In the genomic region with DNA sequence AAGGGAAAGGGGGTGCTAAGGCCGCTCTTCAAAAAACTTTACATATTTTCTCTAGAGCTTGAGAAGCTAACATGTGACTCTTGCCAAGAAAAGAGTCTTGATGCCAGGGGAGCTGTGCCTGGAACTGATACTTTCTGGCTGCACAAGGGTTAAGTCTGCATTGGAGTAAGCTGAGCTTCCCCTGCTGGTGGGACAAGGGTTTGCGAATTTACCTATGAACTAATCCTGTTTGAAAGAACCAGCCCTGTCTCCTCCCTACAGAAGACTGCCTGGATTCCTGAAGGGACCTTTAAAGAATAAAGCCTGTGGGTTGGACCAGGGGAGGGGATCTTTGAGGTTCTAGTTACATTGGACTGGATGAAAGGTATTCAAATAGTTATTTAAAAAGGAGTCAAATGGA, we compare ENCODE assay signal across 13 cellular contexts. TPM values are rescaled to one million over a fixed set of nuclear protein-coding genes. Genes with fewer than 3 reads are reported as not detected.
A peak's percentile ranks its signal among the peaks of the same experiment; 100 is the strongest.
DNase-seq lines count a peak whose midpoint lies in the region; ATAC-seq and TF ChIP-seq lines count a peak whose summit lies in the region.
"Had no signal": no experiment of that assay in that cellular context is flagged by ENCODE, and none has a peak within 500 bp of the region (broad histone marks: within the 10 kb centered on the region; RNA-seq: fewer than 3 reads in every experiment).

No MANE protein-coding gene starts in this region.

- H3K4me1 Mint-ChIP-seq in Calu3 (ENCODE audit: low read depth, unreplicated experiment) (no peaks in the 10 kb centered on the region), HFFc6 (ENCODE audit: low read depth) (no peaks in the 10 kb centered on the region)
- H3K4me1 Mint-ChIP-seq in stimulated activated naive CD8-positive, alpha-beta T cell treated with anti-CD3 and anti-CD28 coated beads, Interleukin-15, amount 100 ng/mL, for 72 hours: no peaks in the 10 kb centered on the region
- H3K4me1 Mint-ChIP-seq: stimulated activated effector memory CD8-positive, alpha-beta T cell treated with anti-CD3 and anti-CD28 coated beads, Interleukin-12 subunit alpha, Interleukin-12 subunit beta, amount 100 ng/mL, for 72 hours had no signal

- no peaks in the 10 kb centered on the region for H3K27me3 ChIP-seq in WERI-Rb-1 (ENCODE audit: insufficient read depth, low read depth, severe bottlenecking)

- H3K27ac ChIP-seq in WERI-Rb-1: no peak overlapping the region

- ATAC-seq in stimulated activated naive CD8-positive, alpha-beta T cell treated with anti-CD3 and anti-CD28 coated beads, Interleukin-15, amount 100 ng/mL, for 72 hours: no peak
- ATAC-seq: activated T-cell treated with anti-CD3 and anti-CD28 coated beads, Interleukin-2, amount 50 U/mL, for 72 hours; Panc1; stimulated activated effector memory CD8-positive, alpha-beta T cell treated with anti-CD3 and anti-CD28 coated beads, Interleukin-12 subunit alpha, Interleukin-12 subunit beta, amount 100 ng/mL, for 72 hours had no signal

- intact Hi-C loops in Calu3 (cut with micrococcal nuclease; ENCODE audit: unreplicated experiment): no loop called here

- no peaks in the 10 kb centered on the region for H3K27me3 Mint-ChIP-seq in Calu3 (ENCODE audit: unreplicated experiment)
- H3K27me3 Mint-ChIP-seq in HFFc6 (ENCODE audit: insufficient read depth): no peaks in the 10 kb centered on the region; the same call in 1 of the 2 replicates
- H3K27me3 Mint-ChIP-seq in stimulated activated naive CD8-positive, alpha-beta T cell treated with anti-CD3 and anti-CD28 coated beads, Interleukin-15, amount 100 ng/mL, for 72 hours: no peaks in the 10 kb centered on the region

- no peaks in the 10 kb centered on the region for H3K9me3 ChIP-seq in WERI-Rb-1 (ENCODE audit: severe bottlenecking)

- no peaks in the 10 kb centered on the region for H3K9me3 Mint-ChIP-seq in Calu3 (ENCODE audit: low read depth, unreplicated experiment)
- H3K9me3 Mint-ChIP-seq in HFFc6: peaks cover 10% of the 10 kb centered on the region; the same call in 1 of the 2 replicates
- peaks cover 0 to 7% of the 10 kb centered on the region in 2 donors for H3K9me3 Mint-ChIP-seq in stimulated activated naive CD8-positive, alpha-beta T cell treated with anti-CD3 and anti-CD28 coated beads, Interleukin-15, amount 100 ng/mL, for 72 hours

- H3K36me3 Mint-ChIP-seq in Calu3 (ENCODE audit: insufficient read depth, unreplicated experiment) (no peaks in the 10 kb centered on the region), HFFc6 (ENCODE audit: low read depth) (no peaks in the 10 kb centered on the region)
- H3K36me3 Mint-ChIP-seq: stimulated activated effector memory CD8-positive, alpha-beta T cell treated with anti-CD3 and anti-CD28 coated beads, Interleukin-12 subunit alpha, Interleukin-12 subunit beta, amount 100 ng/mL, for 72 hours had no signal

- H3K4me3 ChIP-seq in WERI-Rb-1 (ENCODE audit: low read depth, low read length): no peak overlapping the region

- CTCF ChIA-PET in Calu3 (lab: Charles Lee): interaction anchor here (0.5 kb wide), 1 partner anchor 574 kb away, joined by 3 read pairs; no protein-coding TSS in a partner anchor

- H3K27ac Mint-ChIP-seq in Calu3 (ENCODE audit: unreplicated experiment) (no peak overlapping the region), HFFc6 (no peak overlapping the region)
- H3K27ac Mint-ChIP-seq in stimulated activated naive CD8-positive, alpha-beta T cell treated with anti-CD3 and anti-CD28 coated beads, Interleukin-15, amount 100 ng/mL, for 72 hours: no peak overlapping the region
- H3K27ac Mint-ChIP-seq: activated T-cell treated with anti-CD3 and anti-CD28 coated beads, Interleukin-2, amount 50 U/mL, for 72 hours; stimulated activated effector memory CD8-positive, alpha-beta T cell treated with anti-CD3 and anti-CD28 coated beads, Interleukin-12 subunit alpha, Interleukin-12 subunit beta, amount 100 ng/mL, for 72 hours had no signal

- H3K36me3 ChIP-seq in WERI-Rb-1: no peaks in the 10 kb centered on the region

- H3K4me3 Mint-ChIP-seq in Calu3 (ENCODE audit: low read depth, unreplicated experiment): no peak overlapping the region
- no peak overlapping the region for H3K4me3 Mint-ChIP-seq in HFFc6
- H3K4me3 Mint-ChIP-seq in stimulated activated naive CD8-positive, alpha-beta T cell treated with anti-CD3 and anti-CD28 coated beads, Interleukin-15, amount 100 ng/mL, for 72 hours: no peak overlapping the region
- H3K4me3 Mint-ChIP-seq: activated T-cell treated with anti-CD3 and anti-CD28 coated beads, Interleukin-2, amount 50 U/mL, for 72 hours; stimulated activated effector memory CD8-positive, alpha-beta T cell treated with anti-CD3 and anti-CD28 coated beads, Interleukin-12 subunit alpha, Interleukin-12 subunit beta, amount 100 ng/mL, for 72 hours had no signal

- TF ChIP-seq CTCF in Calu3 (IDR thresholded peaks at IDR 0.05; ENCODE audit: unreplicated experiment): no peak
- TF ChIP-seq CTCF in HFFc6 (IDR thresholded peaks at IDR 0.05): peak; percentile 26; the same call in 1 of the 2 replicates
- peak; percentile 71 for TF ChIP-seq CTCF in WERI-Rb-1 (IDR thresholded peaks at IDR 0.05; ENCODE audit: low read depth, low read length)

- no TSS peak for BruUV-seq in Calu3 (replicated peaks; lab: Mats Ljungman, UMichigan)

- DNase-seq in Calu3: peak; percentile 1
- no peak for DNase-seq in HFFc6
- DNase-seq in WERI-Rb-1: peak; percentile 42
- peak; percentile 56 for DNase-seq in iPS-NIHi11 (ENCODE audit: low spot score)
- no peak for DNase-seq in stimulated activated naive CD8-positive, alpha-beta T cell treated with anti-CD3 and anti-CD28 coated beads, Interleukin-15, amount 100 ng/mL, for 72 hours
- no peak for DNase-seq in activated effector memory CD4-positive, alpha-beta T cell treated with Interleukin-2 at 50 U/mL for 16 hours
- DNase-seq in stimulated activated CD4-positive, alpha-beta T cell treated with anti-CD3 and anti-CD28 coated beads, Interleukin-12 subunit alpha, Interleukin-12 subunit beta, amount 100 ng/mL, for 4 hours: no peak
- no peak for DNase-seq in activated CD8-positive, alpha-beta memory T cell treated with anti-CD3 and anti-CD28 coated beads for 24 hours
- DNase-seq: activated T-cell treated with anti-CD3 and anti-CD28 coated beads, Interleukin-2, amount 50 U/mL, for 72 hours; cerebellar nuclear complex; NCI-H187 had no signal

RNA-seq across cellular contexts. Expression of a gene that starts 58.3 kb away (rescaled TPM):
- total RNA-seq in Calu3 (2022): 28.8 and 31.6 TPM in 2 replicates
- total RNA-seq in HFFc6 (2021; fragmentation: NEBNext Ultra II Directional; extraction: Animal tissue kit (Norgen Biotek cat#: 25700)): under 1 TPM in 3 of 6 experiments, not detected in 3; 0.09 to 0.13 (median 0.11) TPM

Comparison
In these comparisons a context has a peak if more than half of its experiments do, and no peak if none do; other contexts are left out.
1. DNase-seq: peak in Calu3 (single experiment), WERI-Rb-1 (single experiment) and iPS-NIHi11 (single experiment); none in HFFc6 (single experiment), stimulated activated naive CD8-positive, alpha-beta T cell treated with anti-CD3 and anti-CD28 coated beads, Interleukin-15, amount 100 ng/mL, for 72 hours (0 of 2), activated effector memory CD4-positive, alpha-beta T cell treated with Interleukin-2 at 50 U/mL for 16 hours (single experiment), stimulated activated CD4-positive, alpha-beta T cell treated with anti-CD3 and anti-CD28 coated beads, Interleukin-12 subunit alpha, Interleukin-12 subunit beta, amount 100 ng/mL, for 4 hours (single experiment) and activated CD8-positive, alpha-beta memory T cell treated with anti-CD3 and anti-CD28 coated beads for 24 hours (single experiment).
2. RNA of a gene that starts 58.3 kb away (total RNA-seq): 28.8 to 31.6 TPM in Calu3; 0.09 to 0.13 TPM in HFFc6; every median in the first group is over 10 times any median in the second.